ENCODE assay signal across 8 cellular contexts in the genomic region with DNA sequence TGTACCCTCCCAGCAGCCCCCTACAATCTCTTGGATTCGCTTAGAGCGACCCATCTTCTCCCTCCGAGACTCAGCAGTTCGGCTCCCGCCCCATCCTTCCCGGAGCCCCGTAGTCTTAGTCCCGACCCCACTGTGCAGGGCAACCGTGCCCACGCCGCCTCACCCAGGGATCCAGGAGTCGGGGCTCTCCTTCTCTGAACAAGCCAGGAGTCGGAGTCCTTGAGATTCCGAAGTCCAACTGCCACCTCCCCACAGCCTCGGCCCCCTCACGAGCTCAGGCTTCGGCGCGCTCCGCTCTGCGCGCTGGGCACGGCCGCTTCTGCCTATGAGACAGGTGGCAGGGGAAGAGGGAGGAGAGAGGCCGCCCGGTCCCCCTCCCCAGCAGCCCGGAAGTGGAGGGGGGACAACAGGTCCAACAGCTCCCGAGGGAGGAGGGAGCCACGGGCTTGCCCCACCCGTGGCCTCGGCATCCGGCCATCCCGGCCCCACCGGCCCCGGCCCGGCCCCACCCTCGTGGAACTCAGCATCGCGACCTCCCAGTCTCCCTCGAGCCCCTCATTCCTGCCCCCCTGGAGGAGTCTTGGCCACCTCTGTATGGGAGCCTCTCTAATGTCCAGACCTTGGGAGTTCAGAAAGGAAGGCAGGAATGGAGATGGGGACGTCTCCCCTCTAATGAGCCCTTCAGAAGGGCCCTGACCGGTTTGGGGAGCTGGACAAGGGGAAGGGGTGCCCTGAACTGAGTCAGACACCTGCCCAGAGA. TPM values are rescaled to one million over a fixed set of nuclear protein-coding genes. Genes with fewer than 3 reads are reported as not detected.
DNase-seq lines count a peak whose midpoint lies in the region; ATAC-seq and TF ChIP-seq lines count a peak whose summit lies in the region.

Gene PHLDB3, minus strand, starts transcription at position 321 of the 760 bp plus-strand sequence. CDS start 628 bp downstream, outside the sequence.

- WGBS in mesodermal cell (ENCODE audit: insufficient coverage in 2 of 2), 2 experiments: 1 to 7% methylated on average over 15 to 27 of the region's 42 CpGs

- POLR2A ChIA-PET in BJ (lab: Charles Lee): interaction anchor here (0.6 kb wide), 1 partner anchor 28 kb away, joined by 4 read pairs; no protein-coding TSS in a partner anchor

- no peaks in the 10 kb centered on the region for H3K27me3 ChIP-seq in BJ (ENCODE audit: control insufficient read depth, insufficient read depth, low read length)
- peaks cover 14% of the 10 kb centered on the region for H3K27me3 ChIP-seq in HUES48 (ENCODE audit: control insufficient read depth, insufficient read depth, low read length)
- no peaks in the 10 kb centered on the region for H3K27me3 ChIP-seq in duodenal mucosa (ENCODE audit: control insufficient read depth in 1 of 2, insufficient read depth in 2 of 2, low read length in 2 of 2)
- no peaks in the 10 kb centered on the region for H3K27me3 ChIP-seq in stomach smooth muscle (ENCODE audit: control insufficient read depth in 1 of 2, insufficient read depth in 2 of 2, low read length in 2 of 2)

- H3K9me3 ChIP-seq in HUES48 (ENCODE audit: control insufficient read depth, insufficient read depth, low read length): no peaks in the 10 kb centered on the region
- H3K9me3 ChIP-seq in duodenal mucosa (ENCODE audit: control insufficient read depth in 1 of 2, low read length in 2 of 2): no peaks in the 10 kb centered on the region
- no peaks in the 10 kb centered on the region for H3K9me3 ChIP-seq in mesodermal cell (ENCODE audit: control insufficient read depth, low read length)
- no peaks in the 10 kb centered on the region for H3K9me3 ChIP-seq in stomach smooth muscle (ENCODE audit: control insufficient read depth in 2 of 2, low read length in 2 of 2)

- peak; percentile 21 for ATAC-seq in GM19452 (IDR thresholded peaks at IDR 0.05; ENCODE audit: unreplicated experiment)

- H3K36me3 ChIP-seq in BJ (ENCODE audit: control insufficient read depth, insufficient read depth, low read length) (peaks cover 11% of the 10 kb centered on the region), HUES48 (ENCODE audit: control insufficient read depth, insufficient read depth, low read length) (peaks cover 8% of the 10 kb centered on the region; the same call in 1 of the 2 replicates), duodenal mucosa (ENCODE audit: control insufficient read depth in 1 of 2, insufficient read depth in 2 of 2, low read length in 2 of 2) (peaks cover 5 to 20% of the 10 kb centered on the region in 2 donors), mesodermal cell (ENCODE audit: control insufficient read depth, insufficient read depth, low read length) (peaks cover 24% of the 10 kb centered on the region), stomach smooth muscle (ENCODE audit: control insufficient read depth in 2 of 2, insufficient read depth in 2 of 2, low read length in 2 of 2) (peaks cover 6 to 8% of the 10 kb centered on the region in 2 donors)

- CTCF ChIA-PET in BJ (lab: Yijun Ruan, JAX): interaction anchor here (0.5 to 3.0 kb wide), 12 partner anchors 9 to 72 kb away, joined by 3 to 25 read pairs (median 3); no protein-coding TSS in a partner anchor

- DNase-seq in BJ (ENCODE audit: low read depth): no peak
- DNase-seq in T-helper 9 cell: peak; percentile 36
- no peak for DNase-seq in SIG-M5 (lab: John Stamatoyannopoulos, UW)

- H3K9ac ChIP-seq in HUES48 (ENCODE audit: low read depth, low read length): peak within 1 kb of the TSS; percentile 1; the same call in 1 of the 2 replicates
- peak within 1 kb of the TSS; percentile 88 to 93 for H3K9ac ChIP-seq in duodenal mucosa (ENCODE audit: low read depth in 1 of 2, low read length in 2 of 2)
- H3K9ac ChIP-seq in stomach smooth muscle (ENCODE audit: low read length in 2 of 2): peak within 1 kb of the TSS; percentile 92

- H3K4me3 ChIP-seq in BJ (ENCODE audit: low read depth, low read length): peak within 1 kb of the TSS; percentile 53
- peak within 1 kb of the TSS; percentile 78 for H3K4me3 ChIP-seq in HUES48 (ENCODE audit: low read depth, low read length)
- H3K4me3 ChIP-seq in duodenal mucosa (ENCODE audit: low read depth in 1 of 2, low read length in 2 of 2): peak within 1 kb of the TSS; percentile 90
- peak within 1 kb of the TSS; percentile 83 for H3K4me3 ChIP-seq in mesodermal cell (ENCODE audit: extremely low read depth, insufficient read depth, low read length, poor library complexity, severe bottlenecking)
- peak within 1 kb of the TSS; percentile 89 to 90 for H3K4me3 ChIP-seq in stomach smooth muscle (ENCODE audit: low read length in 2 of 2)

- TF ChIP-seq CTCF in BJ (IDR thresholded peaks at IDR 0.05; ENCODE audit: insufficient read depth, low read depth, low read length): 0 out of 2 replicates have a peak, but pooled peaks have one; percentile 8

- H3K4me1 ChIP-seq in HUES48 (ENCODE audit: control insufficient read depth, insufficient read depth, low read length) (no peaks in the 10 kb centered on the region; the same call in 1 of the 2 replicates), duodenal mucosa (ENCODE audit: control insufficient read depth in 1 of 2, insufficient read depth in 2 of 2, low read length in 2 of 2) (peaks cover 14 to 18% of the 10 kb centered on the region in 2 donors), mesodermal cell (ENCODE audit: control insufficient read depth, insufficient read depth, low read length, poor library complexity, severe bottlenecking) (peaks cover 7% of the 10 kb centered on the region), stomach smooth muscle (ENCODE audit: control insufficient read depth, insufficient read depth, low read length) (peaks cover 22% of the 10 kb centered on the region)

- H3K27ac ChIP-seq in HUES48 (ENCODE audit: low read depth, low read length) (no peak within 1 kb of the TSS), duodenal mucosa (ENCODE audit: low read depth, low read length) (peak within 1 kb of the TSS; percentile 78), mesodermal cell (ENCODE audit: low read depth, low read length, severe bottlenecking) (peak within 1 kb of the TSS; percentile 81), stomach smooth muscle (ENCODE audit: low read length) (peak within 1 kb of the TSS; percentile 93)

RNA-seq across cellular contexts. Expression of gene PHLDB3, which starts in this region (rescaled TPM):
- polyA plus RNA-seq in BJ (2011; rRNA removed): 4.0 and 5.3 TPM in 2 replicates
- 2.5 and 3.6 TPM in 2 replicates for polyA minus RNA-seq in BJ (2011; rRNA and poly(A)+ RNA removed)
- 16.6 TPM for polyA plus RNA-seq in mesodermal cell (2013, experiment 1 of 2)
- polyA plus RNA-seq in mesodermal cell (2013, experiment 2 of 2): 13.9 TPM

Comparison
In these comparisons a context has a peak if more than half of its experiments do, and no peak if none do; other contexts are left out.
1. H3K9ac ChIP-seq: peak in every context shown above with its lines; median percentile 92 in stomach smooth muscle; 90 in duodenal mucosa; 1 in HUES48.